8 cellular contexts compared by ENCODE assay signal in genomic region chr9:38018964-38019602, GRCh38. TPM values are rescaled to one million over a fixed set of nuclear protein-coding genes. Genes with fewer than 3 reads are reported as not detected.
DNase-seq lines count a peak whose midpoint lies in the region; ATAC-seq lines count a peak whose summit lies in the region.

No MANE protein-coding gene starts in this region.

- no peak for ATAC-seq in GM18858 (IDR thresholded peaks at IDR 0.05; ENCODE audit: unreplicated experiment)
- no peak for ATAC-seq in activated CD8-positive, alpha-beta memory T cell treated with anti-CD3 and anti-CD28 coated beads, Interleukin-2, amount 10 ng/mL, durations not matched to agents 7 days and 5 days

- H3K36me3 Mint-ChIP-seq in dendritic cell treated with granulocyte-macrophage colony-stimulating factor and Interleukin-4, amounts not matched to agents 40 ng/mL and 50 ng/mL, for 4 days (ENCODE audit: low read depth) = peaks cover 36% of the 10 kb centered on the region
- H3K36me3 Mint-ChIP-seq in activated CD8-positive, alpha-beta memory T cell treated with anti-CD3 and anti-CD28 coated beads, Interleukin-2, amount 10 ng/mL, durations not matched to agents 7 days and 5 days = no peaks in the 10 kb centered on the region

- H3K9me3 Mint-ChIP-seq in dendritic cell treated with granulocyte-macrophage colony-stimulating factor and Interleukin-4, amounts not matched to agents 40 ng/mL and 50 ng/mL, for 4 days = no peaks in the 10 kb centered on the region
- no peaks in the 10 kb centered on the region for H3K9me3 Mint-ChIP-seq in activated CD8-positive, alpha-beta memory T cell treated with anti-CD3 and anti-CD28 coated beads, Interleukin-2, amount 10 ng/mL, durations not matched to agents 7 days and 5 days (ENCODE audit: low read depth)

- intact Hi-C loops in dendritic cell treated with granulocyte-macrophage colony-stimulating factor and Interleukin-4, amounts not matched to agents 40 ng/mL and 50 ng/mL, for 4 days (cut with micrococcal nuclease) = no loop called here

- H3K4me1 Mint-ChIP-seq in dendritic cell treated with granulocyte-macrophage colony-stimulating factor and Interleukin-4, amounts not matched to agents 40 ng/mL and 50 ng/mL, for 4 days (ENCODE audit: low read depth) = peaks cover 65% of the 10 kb centered on the region
- no peaks in the 10 kb centered on the region for H3K4me1 Mint-ChIP-seq in activated CD8-positive, alpha-beta memory T cell treated with anti-CD3 and anti-CD28 coated beads, Interleukin-2, amount 10 ng/mL, durations not matched to agents 7 days and 5 days

- no peaks in the 10 kb centered on the region for H3K27me3 Mint-ChIP-seq in dendritic cell treated with granulocyte-macrophage colony-stimulating factor and Interleukin-4, amounts not matched to agents 40 ng/mL and 50 ng/mL, for 4 days
- H3K27me3 Mint-ChIP-seq in activated CD8-positive, alpha-beta memory T cell treated with anti-CD3 and anti-CD28 coated beads, Interleukin-2, amount 10 ng/mL, durations not matched to agents 7 days and 5 days = no peaks in the 10 kb centered on the region

- CTCF ChIA-PET in activated CD8-positive, alpha-beta memory T cell treated with anti-CD3 and anti-CD28 coated beads, Interleukin-2, amount 10 ng/mL, durations not matched to agents 7 days and 5 days (lab: Charles Lee) = no interaction called here

- H3K27ac Mint-ChIP-seq in dendritic cell treated with granulocyte-macrophage colony-stimulating factor and Interleukin-4, amounts not matched to agents 40 ng/mL and 50 ng/mL, for 4 days = peak overlapping the region; percentile 42
- H3K27ac Mint-ChIP-seq in activated CD8-positive, alpha-beta memory T cell treated with anti-CD3 and anti-CD28 coated beads, Interleukin-2, amount 10 ng/mL, durations not matched to agents 7 days and 5 days = no peak overlapping the region

- DNase-seq in AG20443 (ENCODE audit: low spot score) (peak; percentile 75), NCI-H2171 (lab: John Stamatoyannopoulos, UW) (peak; percentile 30), mucosa of gallbladder (ENCODE audit: low spot score) (peak; percentile 57), foreskin melanocyte (no peak), NCI-H82 (lab: John Stamatoyannopoulos, UW) (no peak)
- no peak for DNase-seq in activated CD8-positive, alpha-beta memory T cell treated with anti-CD3 and anti-CD28 coated beads, Interleukin-2, amount 10 ng/mL, durations not matched to agents 7 days and 5 days

- no peak overlapping the region for H3K4me3 Mint-ChIP-seq in dendritic cell treated with granulocyte-macrophage colony-stimulating factor and Interleukin-4, amounts not matched to agents 40 ng/mL and 50 ng/mL, for 4 days
- H3K4me3 Mint-ChIP-seq in activated CD8-positive, alpha-beta memory T cell treated with anti-CD3 and anti-CD28 coated beads, Interleukin-2, amount 10 ng/mL, durations not matched to agents 7 days and 5 days = no peak overlapping the region

RNA-seq across cellular contexts. Expression of gene SHB, which starts 49.9 kb away (rescaled TPM):
- total RNA-seq in mucosa of gallbladder = 54.5 TPM
- 1 to 10 TPM in 1 of 2 experiments, under 1 TPM in 1; 0.23 to 1.1 TPM for total RNA-seq in activated CD8-positive, alpha-beta memory T cell treated with anti-CD3 and anti-CD28 coated beads, Interleukin-2, amount 10 ng/mL, durations not matched to agents 7 days and 5 days

Comparison
In these comparisons a context has a peak if more than half of its experiments do, and no peak if none do; other contexts are left out.
1. DNase-seq: peak in AG20443 (single experiment), NCI-H2171 (single experiment) and mucosa of gallbladder (single experiment); none in foreskin melanocyte (single experiment), activated CD8-positive, alpha-beta memory T cell treated with anti-CD3 and anti-CD28 coated beads, Interleukin-2, amount 10 ng/mL, durations not matched to agents 7 days and 5 days (single experiment) and NCI-H82 (single experiment).
2. RNA of gene SHB, which starts 49.9 kb away (total RNA-seq): 54.5 TPM in mucosa of gallbladder (single experiment); 0.23 to 1.1 TPM in activated CD8-positive, alpha-beta memory T cell treated with anti-CD3 and anti-CD28 coated beads, Interleukin-2, amount 10 ng/mL, durations not matched to agents 7 days and 5 days; every median in the first group is over 10 times any median in the second.